In the genomic region with DNA sequence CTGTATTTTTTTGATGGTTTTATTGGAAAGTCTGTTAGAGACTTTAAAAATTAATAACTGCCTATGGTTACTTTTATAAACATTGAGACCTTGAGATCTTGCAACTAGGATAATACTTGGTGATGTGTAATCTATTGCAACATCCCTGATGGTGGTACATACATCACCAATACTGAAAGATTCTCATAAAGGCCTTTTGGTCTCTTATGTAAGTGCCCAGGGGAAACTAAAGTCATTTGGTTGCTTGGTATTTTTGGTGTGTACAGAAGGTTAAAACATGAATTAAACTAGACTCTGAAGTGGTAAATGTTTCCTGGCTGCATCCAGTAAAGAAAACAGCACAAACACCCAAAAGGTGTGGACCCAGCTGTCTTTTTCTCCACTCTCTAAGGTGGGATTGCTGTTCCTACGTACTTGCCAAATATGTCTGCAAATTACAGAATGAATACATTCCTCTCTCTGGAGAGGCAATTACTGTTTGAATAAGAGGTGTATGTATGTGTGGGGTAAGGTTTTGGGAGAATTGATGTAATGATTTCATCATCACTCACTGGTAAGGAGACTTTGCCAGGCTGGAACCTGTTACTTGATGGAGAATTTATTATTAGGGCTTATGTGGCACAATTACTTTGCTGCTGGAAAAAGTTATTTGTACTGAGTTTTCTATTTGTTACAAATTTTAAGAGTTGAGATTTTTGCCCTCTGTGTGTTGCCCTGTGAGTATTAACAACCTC, we compare ENCODE assay signal across 11 cellular contexts.
DNase-seq lines count a peak whose midpoint lies in the region; ATAC-seq and TF ChIP-seq lines count a peak whose summit lies in the region.
"Had no signal": no experiment of that assay in that cellular context is flagged by ENCODE, and none has a peak within 500 bp of the region (broad histone marks: within the 10 kb centered on the region; RNA-seq: fewer than 3 reads in every experiment).

No MANE protein-coding gene starts in this region.

- H3K4me3 ChIP-seq in GM12865 (ENCODE audit: low read depth, low read length), result peak overlapping the region; percentile 99

- H3K9me3 Mint-ChIP-seq in activated naive CD8-positive, alpha-beta T cell treated with anti-CD3 and anti-CD28 coated beads, Interleukin-2, amount 50 U/mL, for 24 hours, result no peaks in the 10 kb centered on the region
- no peaks in the 10 kb centered on the region for H3K9me3 Mint-ChIP-seq in nephron

- peaks cover 16% of the 10 kb centered on the region for H3K36me3 Mint-ChIP-seq in activated naive CD8-positive, alpha-beta T cell treated with anti-CD3 and anti-CD28 coated beads, Interleukin-2, amount 50 U/mL, for 24 hours (ENCODE audit: low read depth)
- H3K36me3 Mint-ChIP-seq in nephron (ENCODE audit: low read depth), result no peaks in the 10 kb centered on the region

- ATAC-seq in activated naive CD8-positive, alpha-beta T cell treated with anti-CD3 and anti-CD28 coated beads, Interleukin-2, amount 50 U/mL, for 24 hours, result no peak
- ATAC-seq in GM18858 (IDR thresholded peaks at IDR 0.05; ENCODE audit: unreplicated experiment), result no peak

- peak overlapping the region; percentile 93 for H3K27ac Mint-ChIP-seq in activated naive CD8-positive, alpha-beta T cell treated with anti-CD3 and anti-CD28 coated beads, Interleukin-2, amount 50 U/mL, for 24 hours
- no peak overlapping the region for H3K27ac Mint-ChIP-seq in nephron

- no peaks in the 10 kb centered on the region for H3K27me3 Mint-ChIP-seq in activated naive CD8-positive, alpha-beta T cell treated with anti-CD3 and anti-CD28 coated beads, Interleukin-2, amount 50 U/mL, for 24 hours
- peaks cover 24% of the 10 kb centered on the region for H3K27me3 Mint-ChIP-seq in nephron (ENCODE audit: low read depth)

- H3K4me3 Mint-ChIP-seq in activated naive CD8-positive, alpha-beta T cell treated with anti-CD3 and anti-CD28 coated beads, Interleukin-2, amount 50 U/mL, for 24 hours, result peak overlapping the region; percentile 83
- H3K4me3 Mint-ChIP-seq in nephron, result peak overlapping the region; percentile 60 to 77 (median 72)

- peaks cover 66% of the 10 kb centered on the region for H3K4me1 Mint-ChIP-seq in activated naive CD8-positive, alpha-beta T cell treated with anti-CD3 and anti-CD28 coated beads, Interleukin-2, amount 50 U/mL, for 24 hours
- H3K4me1 Mint-ChIP-seq in nephron, result peaks cover 24% of the 10 kb centered on the region

- TF ChIP-seq CTCF in GM12865 (IDR thresholded peaks at IDR 0.05; ENCODE audit: insufficient read depth, low read depth, low read length, missing control alignments), result no peak
- no peak for TF ChIP-seq CTCF in nephron (IDR thresholded peaks at IDR 0.05; ENCODE audit: unreplicated experiment in 3 of 3)

- DNase-seq in GM12865 (ENCODE audit: low read depth), result peak; percentile 61
- DNase-seq in NCI-H1105 treated with DMSO at 0.1 percent for 48 hours (lab: John Stamatoyannopoulos, UW), result peak; percentile 78
- no peak for DNase-seq in activated naive CD8-positive, alpha-beta T cell treated with anti-CD3 and anti-CD28 coated beads, Interleukin-2, amount 50 U/mL, for 24 hours
- no peak for DNase-seq in NCI-H1694 treated with DMSO at 0.1 percent for 48 hours (lab: John Stamatoyannopoulos, UW)
- DNase-seq in hippocampal formation (lab: John Stamatoyannopoulos, UW), result no peak
- no peak for DNase-seq in DMS153 (lab: John Stamatoyannopoulos, UW)
- DNase-seq: anterior cingulate cortex, NCI-H446, T-helper 9 cell had no signal

Comparison
In these comparisons a context has a peak if more than half of its experiments do, and no peak if none do; other contexts are left out.
1. DNase-seq: peak in GM12865 (single experiment) and NCI-H1105 treated with DMSO at 0.1 percent for 48 hours (single experiment); none in activated naive CD8-positive, alpha-beta T cell treated with anti-CD3 and anti-CD28 coated beads, Interleukin-2, amount 50 U/mL, for 24 hours (single experiment), NCI-H1694 treated with DMSO at 0.1 percent for 48 hours (single experiment), hippocampal formation (0 of 2) and DMS153 (single experiment).